In the genomic region with DNA sequence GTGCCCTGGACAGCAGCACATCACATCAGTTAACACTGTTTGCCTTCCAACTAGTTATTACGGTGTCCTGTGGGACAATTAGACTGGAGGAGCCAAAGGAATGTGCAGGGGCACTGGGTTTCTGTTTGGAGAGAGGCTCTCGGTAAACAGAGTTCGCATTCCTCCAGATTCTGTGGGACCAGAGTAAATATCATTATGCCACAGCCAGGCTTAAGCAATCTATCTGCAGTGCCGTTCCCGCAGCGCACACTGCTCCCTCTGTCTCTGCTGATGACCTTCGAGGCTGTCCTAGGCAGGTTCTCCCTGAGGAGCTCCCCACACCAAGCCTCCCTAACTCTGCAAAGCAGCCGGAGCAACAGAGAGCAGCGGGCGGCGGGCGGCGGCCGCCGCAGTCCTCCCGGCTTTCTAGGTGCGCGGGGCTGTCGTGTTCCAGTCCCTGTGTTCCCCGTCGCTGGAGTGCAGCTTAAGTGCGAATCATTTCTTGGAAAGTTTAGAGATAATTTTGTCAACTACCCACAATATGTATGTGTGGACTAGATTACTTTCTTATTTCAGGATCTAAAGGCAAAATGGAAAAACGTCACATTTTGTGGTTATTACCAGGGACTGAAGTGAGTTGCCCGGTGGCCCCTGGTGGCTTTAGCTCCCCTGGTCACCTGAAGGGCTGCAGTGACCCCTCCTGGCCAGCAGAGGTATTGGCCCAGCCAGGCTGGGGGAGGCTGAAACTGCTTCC, we compare ENCODE assay signal across 8 cellular contexts. TPM values are rescaled to one million over a fixed set of nuclear protein-coding genes. Genes with fewer than 3 reads are reported as not detected.
DNase-seq lines count a peak whose midpoint lies in the region; ATAC-seq lines count a peak whose summit lies in the region.

No MANE protein-coding gene starts in this region.

- intact Hi-C loops in left ventricle myocardium superior (cut with micrococcal nuclease): loop anchor here (10.0 kb wide), 1 partner anchor 127 kb away; no protein-coding TSS in a partner anchor

- ATAC-seq in left ventricle myocardium superior: peak; percentile 77
- no peak for ATAC-seq in GM21619 (IDR thresholded peaks at IDR 0.05; ENCODE audit: unreplicated experiment)

- peak; percentile 44 for DNase-seq in GDM1 (lab: John Stamatoyannopoulos, UW)
- peak; percentile 66 for DNase-seq in M059J (ENCODE audit: low read depth)
- DNase-seq in T-helper 2 cell: peak; percentile 44 to 68 (median 65)
- DNase-seq in amniotic epithelial cell (ENCODE audit: low read depth): peak; percentile 69
- DNase-seq in left ventricle myocardium superior: peak; percentile 84
- DNase-seq in retina: peak; percentile 83
- DNase-seq in mesenteric fat pad (ENCODE audit: low spot score): no peak

RNA-seq across cellular contexts. Expression of gene PGS1, which starts 43.3 kb away (rescaled TPM):
- total RNA-seq in M059J (2014; rRNA removed; shearing (Covaris generic)): 26.2 and 32.3 TPM in 2 replicates
- 18.3 TPM for total RNA-seq in left ventricle myocardium superior
- 64.0 TPM for total RNA-seq in mesenteric fat pad
